9 cellular contexts compared by ENCODE assay signal in genomic region chr1:94235189-94236020, GRCh38. TPM values are rescaled to one million over a fixed set of nuclear protein-coding genes. Genes with fewer than 3 reads are reported as not detected.
A peak's percentile ranks its signal among the peaks of the same experiment; 100 is the strongest.
DNase-seq lines count a peak whose midpoint lies in the region; ATAC-seq and TF ChIP-seq lines count a peak whose summit lies in the region.
"Had no signal": no experiment of that assay in that cellular context is flagged by ENCODE, and none has a peak within 500 bp of the region (broad histone marks: within the 10 kb centered on the region; RNA-seq: fewer than 3 reads in every experiment).

No MANE protein-coding gene starts in this region.

- H3K27me3 Mint-ChIP-seq in brain = peaks cover 87% of the 10 kb centered on the region

- H3K36me3 ChIP-seq in liver (ENCODE audit: control insufficient read depth in 4 of 4, insufficient read depth in 3 of 4, low read depth in 1 of 4, low read length in 3 of 4) (no peaks in the 10 kb centered on the region), stomach (no peaks in the 10 kb centered on the region)

- no peak for TF ChIP-seq POLR2A in stomach (IDR thresholded peaks at IDR 0.05)

- TF ChIP-seq CTCF in brain (conservative IDR thresholded peaks at IDR 0.05) = no peak
- TF ChIP-seq CTCF in liver (IDR thresholded peaks at IDR 0.05; ENCODE audit: low read depth, low read length, missing input control) = no peak
- no peak for TF ChIP-seq CTCF in stomach (IDR thresholded peaks at IDR 0.05)

- peaks cover 3 to 29% (median 4%) of the 10 kb centered on the region in 4 donors for H3K4me1 ChIP-seq in liver (ENCODE audit: control insufficient read depth in 4 of 4, insufficient read depth in 4 of 4, low read length in 3 of 4)
- H3K4me1 ChIP-seq in stomach = peaks cover 0 to 70% (median 27%) of the 10 kb centered on the region in 4 donors

- intact Hi-C loops in stomach (cut with DNase I; ENCODE audit: low total_unique reads) = loop anchor here (10.0 kb wide), 3 partner anchors 99 to 201 kb away; no protein-coding TSS in a partner anchor

- peak overlapping the region in 2 of 5 experiments; percentile 0 to 84 for H3K27ac Mint-ChIP-seq in brain

- peaks cover 19% of the 10 kb centered on the region for H3K4me1 Mint-ChIP-seq in brain

- H3K9ac ChIP-seq in liver (ENCODE audit: low read depth in 1 of 2, low read length in 2 of 2) = peak overlapping the region; percentile 88 to 94

- no peak for TF ChIP-seq EP300 in stomach (IDR thresholded peaks at IDR 0.05)

- DNase-seq in HT1080 (ENCODE audit: low read depth) (peak; percentile 44), stomach (no peak), NCI-H1694 (lab: John Stamatoyannopoulos, UW) (no peak), NCI-H2196 treated with DMSO at 0.1 percent for 48 hours (lab: John Stamatoyannopoulos, UW; ENCODE audit: unreplicated experiment) (no peak), NCI-H2227 treated with DMSO at 0.1 percent for 48 hours (lab: John Stamatoyannopoulos, UW) (no peak)
- DNase-seq: activated CD8-positive, alpha-beta memory T cell treated with anti-CD3 and anti-CD28 coated beads, Interleukin-2, amount 50 U/mL, for 4 hours had no signal

- no peaks in the 10 kb centered on the region for H3K36me3 Mint-ChIP-seq in brain

- H3K27ac ChIP-seq in liver (ENCODE audit: low read depth in 1 of 2, low read length in 2 of 2) (peak overlapping the region; percentile 96 to 99), stomach (peak overlapping the region in 3 of 5 donors; percentile 89 to 96 (median 95))

- no peaks in the 10 kb centered on the region for H3K9me3 Mint-ChIP-seq in brain

- H3K27me3 ChIP-seq in liver (ENCODE audit: control insufficient read depth in 4 of 4, insufficient read depth in 4 of 4, low read length in 3 of 4) (no peaks in the 10 kb centered on the region), stomach (peaks cover 0 to 21% (median 0%) of the 10 kb centered on the region in 3 donors)

- H3K4me3 ChIP-seq in liver (ENCODE audit: low read depth in 1 of 3, low read length in 3 of 3) (peak overlapping the region; percentile 91 to 95 (median 93)), stomach (peak overlapping the region; percentile 57 to 88 (median 86))

- no peak for TF ChIP-seq RAD21 in liver (IDR thresholded peaks at IDR 0.05)

- 9% methylated on average over 9 of the region's 9 CpGs for WGBS in liver
- WGBS in stomach, 5 donors = 19 to 42% (median 27%) methylated on average over 9 of the region's 9 CpGs

- no peak for ATAC-seq in HG03025 (IDR thresholded peaks at IDR 0.05; ENCODE audit: low FRiP score, unreplicated experiment)

- no peaks in the 10 kb centered on the region for H3K9me3 ChIP-seq in liver (ENCODE audit: control insufficient read depth in 4 of 4, low read length in 3 of 4)
- H3K9me3 ChIP-seq in stomach = no peaks in the 10 kb centered on the region

- peak overlapping the region; percentile 81 to 95 (median 85) for H3K4me3 Mint-ChIP-seq in brain

TF ChIP-seq in liver, 16 proteins besides CTCF, POLR2A, EP300 and RAD21:
- TF ChIP-seq HNF4G (IDR thresholded peaks at IDR 0.05) (no peak), HNF4A (conservative IDR thresholded peaks at IDR 0.05) (peak in 1 of 2 donors; percentile 51)

RNA-seq across cellular contexts. Expression of gene ARHGAP29, which starts 2.0 kb away (rescaled TPM):
- 43.1 and 50.5 TPM in 2 replicates for total RNA-seq in HT1080 (2014; rRNA removed; shearing (Covaris generic))
- polyA plus RNA-seq in HT1080 (2015; cell fraction: cytosol; rRNA removed) = 85.0 and 112 TPM in 2 replicates
- 162 and 163 TPM in 2 replicates for polyA plus RNA-seq in HT1080 (2015; cell fraction: nucleus; rRNA removed)
- 1.3 TPM for polyA plus RNA-seq in brain (ENCODE audit: insufficient read depth, low read depth, low replicate concordance)
- 10 to 100 TPM; 12.5 to 27.7 TPM for total RNA-seq in liver
- polyA plus RNA-seq in liver = 10 to 100 TPM in 1 of 2 donors, 1 to 10 TPM in 1; 8.3 to 14.0 TPM
- 10 to 100 TPM in 4 of 5 donors, 1 to 10 TPM in 1; 8.1 to 90.9 (median 30.1) TPM for total RNA-seq in stomach
- polyA plus RNA-seq in stomach = 1 to 10 TPM; 4.4 to 8.9 (median 5.4) TPM
